14 cellular contexts compared by ENCODE assay signal in genomic region chr10:52213511-52213831, GRCh38.
DNase-seq lines count a peak whose midpoint lies in the region; ATAC-seq and TF ChIP-seq lines count a peak whose summit lies in the region.
"Had no signal": no experiment of that assay in that cellular context is flagged by ENCODE, and none has a peak within 500 bp of the region (broad histone marks: within the 10 kb centered on the region; RNA-seq: fewer than 3 reads in every experiment).

No MANE protein-coding gene starts in this region.

- no peak overlapping the region for H3K4me2 ChIP-seq in PC-3 (ENCODE audit: low read length)

- no peak overlapping the region for H3K27ac ChIP-seq in PC-3 (ENCODE audit: low read length)

- H4K20me1 ChIP-seq in PC-3 (ENCODE audit: low read length), result no peaks in the 10 kb centered on the region

- H3F3A ChIP-seq in PC-3 (ENCODE audit: low read length, unreplicated experiment), result no peaks in the 10 kb centered on the region

- ATAC-seq in PC-3 (peak; percentile 37), HG03097 (IDR thresholded peaks at IDR 0.05; ENCODE audit: low FRiP score, unreplicated experiment) (no peak)
- ATAC-seq: stimulated activated effector memory CD8-positive, alpha-beta T cell treated with anti-CD3 and anti-CD28 coated beads, Interleukin-12 subunit alpha, Interleukin-12 subunit beta, amount 100 ng/mL, for 72 hours had no signal

- H3K36me3 ChIP-seq in PC-3 (ENCODE audit: low read depth, low read length), result no peaks in the 10 kb centered on the region

- H3K79me2 ChIP-seq in PC-3 (ENCODE audit: low read length), result no peaks in the 10 kb centered on the region

- 0 out of 2 replicates have a peak, but pooled peaks have one; percentile 23 for TF ChIP-seq CTCF in PC-3 (conservative IDR thresholded peaks at IDR 0.05; ENCODE audit: low read depth, low read length)
- TF ChIP-seq CTCF in fibroblast of villous mesenchyme (IDR thresholded peaks at IDR 0.05; ENCODE audit: insufficient read depth, low read depth, low read length), result no peak

- peaks cover 24% of the 10 kb centered on the region for H3K4me1 ChIP-seq in PC-3 (ENCODE audit: insufficient read depth, low read length)

- POLR2A ChIA-PET in PC-3 (lab: Charles Lee; ENCODE audit: unreplicated experiment), result interaction anchor here (0.5 kb wide), 1 partner anchor 776 kb away, joined by 3 read pairs; no protein-coding TSS in a partner anchor

- peak overlapping the region; percentile 27 for H2AFZ ChIP-seq in PC-3 (ENCODE audit: low read length)

- no peaks in the 10 kb centered on the region for H3K9me2 ChIP-seq in PC-3 (replicated peaks; ENCODE audit: low read length)

- H3K27me3 ChIP-seq in PC-3 (ENCODE audit: low read length), result no peaks in the 10 kb centered on the region

- intact Hi-C loops in PC-3 (cut with micrococcal nuclease), result loop anchor here (10.0 kb wide), 2 partner anchors 509 to 669 kb away; no protein-coding TSS in a partner anchor

- H3K9ac ChIP-seq in PC-3 (ENCODE audit: low read length), result no peak overlapping the region

- no peaks in the 10 kb centered on the region for H3K9me3 ChIP-seq in PC-3 (ENCODE audit: low read length)

- H3K4me3 ChIP-seq in PC-3 (ENCODE audit: low read length) (no peak overlapping the region), fibroblast of villous mesenchyme (ENCODE audit: low read depth, low read length) (no peak overlapping the region)

- CTCF ChIA-PET in PC-3 (lab: Charles Lee), result no interaction called here

- BruUV-seq in PC-3 (replicated peaks; lab: Mats Ljungman, UMichigan), result no TSS peak

- peak; percentile 55 for DNase-seq in ELF-1 (ENCODE audit: low read depth, low spot score)
- DNase-seq in PC-3, result peak; percentile 61
- DNase-seq in fibroblast of villous mesenchyme (ENCODE audit: low read depth), result peak; percentile 57
- peak; percentile 70 for DNase-seq in myocyte (ENCODE audit: low read depth)
- no peak for DNase-seq in stimulated activated CD4-positive, alpha-beta T cell treated with anti-CD3 and anti-CD28 coated beads, Interleukin-4, amount 100 ng/mL, for 1 hour
- no peak for DNase-seq in SHP77 (lab: John Stamatoyannopoulos, UW)
- DNase-seq in D341Med (ENCODE audit: low spot score), result no peak
- DNase-seq: activated CD4-positive, CD25-positive, alpha-beta regulatory T cell; activated gamma-delta T cell; CD4-positive, alpha-beta memory T cell; NCI-H1092; stimulated activated CD4-positive, alpha-beta T cell treated with anti-CD3 and anti-CD28 coated beads, Interleukin-12 subunit alpha, Interleukin-12 subunit beta, amount 100 ng/mL, for 4 hours had no signal

Comparison
In these comparisons a context has a peak if more than half of its experiments do, and no peak if none do; other contexts are left out.
1. DNase-seq: peak in ELF-1 (single experiment), PC-3 (single experiment), fibroblast of villous mesenchyme (single experiment) and myocyte (single experiment); none in stimulated activated CD4-positive, alpha-beta T cell treated with anti-CD3 and anti-CD28 coated beads, Interleukin-4, amount 100 ng/mL, for 1 hour (single experiment), SHP77 (0 of 2) and D341Med (single experiment).